In the genomic region with DNA sequence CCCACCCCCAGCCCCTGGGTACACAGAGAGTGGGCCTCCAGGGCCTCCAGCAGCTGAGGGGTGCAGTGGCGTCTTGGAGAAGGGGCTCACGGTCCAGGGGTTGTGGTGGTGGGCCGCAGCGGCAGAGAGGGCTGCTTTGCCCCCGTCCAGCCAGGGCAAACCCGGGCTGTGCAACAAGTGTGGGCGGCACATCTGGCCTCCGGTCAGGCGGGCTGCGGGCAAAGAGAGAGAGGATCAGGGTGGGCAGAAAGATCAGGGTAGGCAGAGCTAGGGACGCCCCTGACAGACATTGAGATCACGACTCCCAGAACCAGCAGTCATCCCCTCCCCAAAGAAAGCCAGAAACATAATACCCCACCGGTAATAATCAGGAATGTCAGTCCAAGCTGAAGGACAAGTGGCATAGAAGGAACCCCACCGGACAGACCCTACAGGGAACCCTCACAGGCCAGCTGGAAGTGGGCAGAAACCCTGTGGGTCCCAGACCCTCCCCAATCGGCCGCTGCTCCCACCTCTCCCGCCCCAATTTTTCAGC, we compare ENCODE assay signal across 11 cellular contexts. TPM values are rescaled to one million over a fixed set of nuclear protein-coding genes. Genes with fewer than 3 reads are reported as not detected.
DNase-seq lines count a peak whose midpoint lies in the region; ATAC-seq and TF ChIP-seq lines count a peak whose summit lies in the region.
"Had no signal": no experiment of that assay in that cellular context is flagged by ENCODE, and none has a peak within 500 bp of the region (broad histone marks: within the 10 kb centered on the region; RNA-seq: fewer than 3 reads in every experiment).

No MANE protein-coding gene starts in this region.

- H3K27ac ChIP-seq in DND-41 (ENCODE audit: low read length): no peak overlapping the region
- H3K27ac ChIP-seq in SK-N-MC: no peak overlapping the region
- no peak overlapping the region for H3K27ac ChIP-seq in psoas muscle

- TF ChIP-seq CTCF in DND-41 (IDR thresholded peaks at IDR 0.05; ENCODE audit: borderline replicate concordance, extremely low read depth, low read length, poor library complexity, severe bottlenecking) (no peak), fibroblast of pulmonary artery (IDR thresholded peaks at IDR 0.05; ENCODE audit: low read length, missing control alignments) (no peak), psoas muscle (IDR thresholded peaks at IDR 0.05) (no peak)

- no peaks in the 10 kb centered on the region for H3K79me2 ChIP-seq in DND-41 (ENCODE audit: insufficient read depth, low read length)

- peaks cover 11% of the 10 kb centered on the region for H4K20me1 ChIP-seq in DND-41 (ENCODE audit: insufficient read depth, low read length)

- H3K9ac ChIP-seq in DND-41 (ENCODE audit: low read depth, low read length) (no peak overlapping the region), SK-N-MC (ENCODE audit: insufficient read length) (peak overlapping the region; percentile 71)

- intact Hi-C loops in psoas muscle (cut with DNase I): no loop called here

- H3K36me3 ChIP-seq in DND-41 (ENCODE audit: insufficient read depth, low read length) (no peaks in the 10 kb centered on the region), SK-N-MC (ENCODE audit: insufficient read depth, low read length) (no peaks in the 10 kb centered on the region; the same call in 1 of the 2 replicates), psoas muscle (ENCODE audit: insufficient read depth in 1 of 2, low read depth in 1 of 2) (no peaks in the 10 kb centered on the region)

- 7 to 15% (median 12%) methylated on average over 14 to 17 of the region's 17 CpGs for WGBS in psoas muscle, 3 donors

- no peak overlapping the region for H2AFZ ChIP-seq in DND-41 (ENCODE audit: low read depth, low read length)

- peaks cover 7% of the 10 kb centered on the region for H3K4me1 ChIP-seq in DND-41 (ENCODE audit: insufficient read depth, low read length)
- H3K4me1 ChIP-seq in psoas muscle: peaks cover 45% of the 10 kb centered on the region

- peak overlapping the region; percentile 62; the same call in 1 of the 2 replicates for H3K4me2 ChIP-seq in DND-41 (ENCODE audit: insufficient read depth, low read length)

- no peak for ATAC-seq in DND-41 (ENCODE audit: insufficient read depth, low read depth)
- ATAC-seq in psoas muscle: no peak
- ATAC-seq in HG03139 (IDR thresholded peaks at IDR 0.05; ENCODE audit: unreplicated experiment): no peak

- DNase-seq in DND-41 (no peak), SK-N-MC (ENCODE audit: low read depth, low spot score) (no peak), fibroblast of pulmonary artery (ENCODE audit: low read depth) (no peak), psoas muscle (no peak), NCI-H748 (lab: John Stamatoyannopoulos, UW; ENCODE audit: unreplicated experiment) (no peak), NCI-H146 treated with DMSO at 0.1 percent for 48 hours (lab: John Stamatoyannopoulos, UW; ENCODE audit: unreplicated experiment) (no peak)
- DNase-seq in activated CD8-positive, alpha-beta memory T cell treated with anti-CD3 and anti-CD28 coated beads for 24 hours: no peak
- DNase-seq: activated gamma-delta T cell treated with Interleukin-2 at 50 U/mL for 16 hours, NCI-H446 treated with DMSO at 0.1 percent for 48 hours, substantia nigra had no signal

- H3K27me3 ChIP-seq in DND-41 (ENCODE audit: insufficient read depth, low read length, poor library complexity) (peaks cover 64% of the 10 kb centered on the region), psoas muscle (ENCODE audit: insufficient read depth in 3 of 3, low read length in 2 of 3) (peaks cover 0 to 100% (median 64%) of the 10 kb centered on the region in 3 donors)

- H3K9me3 ChIP-seq in DND-41 (ENCODE audit: insufficient read depth, low read length, severe bottlenecking) (no peaks in the 10 kb centered on the region), SK-N-MC (ENCODE audit: low read depth, low read length) (no peaks in the 10 kb centered on the region), psoas muscle (no peaks in the 10 kb centered on the region)

- H3K4me3 ChIP-seq in DND-41 (ENCODE audit: low read depth in 1 of 2, low read length in 2 of 2) (no peak overlapping the region; a peak in 1 of 4 replicates), SK-N-MC (peak overlapping the region; percentile 91), fibroblast of pulmonary artery (replicated peaks; ENCODE audit: low read depth, low read length) (peak overlapping the region; percentile 84), psoas muscle (peak overlapping the region; percentile 73)

RNA-seq across cellular contexts. Expression of gene GATA2, which starts 6.8 kb away (rescaled TPM):
- 1 to 10 TPM; 5.4 to 8.8 (median 7.1) TPM for total RNA-seq in psoas muscle
- 1 to 10 TPM; 4.2 to 7.4 (median 6.5) TPM for polyA plus RNA-seq in psoas muscle

RNA-seq across cellular contexts. Expression of gene DNAJB8, which starts 19.5 kb away (rescaled TPM):
- not detected for total RNA-seq in psoas muscle
- polyA plus RNA-seq in psoas muscle: not detected

Comparison
In these comparisons a context has a peak if more than half of its experiments do, and no peak if none do; other contexts are left out.
1. H3K4me3 ChIP-seq: peak in SK-N-MC (single experiment), fibroblast of pulmonary artery (single experiment) and psoas muscle (single experiment); none in DND-41 (0 of 2).